Comparison of ENCODE assay signal across 3 cellular contexts in the genomic region with DNA sequence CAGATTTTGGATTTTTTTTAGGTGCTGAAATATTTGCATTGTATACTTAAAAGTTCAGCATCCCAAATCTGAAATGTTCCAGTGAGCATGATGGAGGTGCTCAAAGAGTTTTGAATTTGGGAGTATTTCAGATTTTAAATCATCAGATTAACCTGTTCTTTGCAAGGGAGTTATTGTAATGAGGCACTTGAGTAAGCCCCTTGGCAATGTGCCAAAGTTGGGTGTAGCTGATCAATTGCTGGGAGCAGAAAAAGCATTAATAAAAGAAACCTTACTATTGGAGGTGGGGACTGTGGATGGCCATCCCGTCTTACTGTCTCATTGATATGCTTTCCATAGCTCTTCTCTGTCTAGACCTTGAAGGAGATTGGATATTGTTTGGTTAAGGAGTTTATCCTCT.
A peak's percentile ranks its signal among the peaks of the same experiment; 100 is the strongest.
TF ChIP-seq lines count a peak whose summit lies in the region.

No MANE protein-coding gene starts in this region.

TF ChIP-seq in SK-N-SH, 30 proteins besides CTCF, POLR2A, EP300 and RAD21 (continued from another document):
- TF ChIP-seq, protein P1, sequence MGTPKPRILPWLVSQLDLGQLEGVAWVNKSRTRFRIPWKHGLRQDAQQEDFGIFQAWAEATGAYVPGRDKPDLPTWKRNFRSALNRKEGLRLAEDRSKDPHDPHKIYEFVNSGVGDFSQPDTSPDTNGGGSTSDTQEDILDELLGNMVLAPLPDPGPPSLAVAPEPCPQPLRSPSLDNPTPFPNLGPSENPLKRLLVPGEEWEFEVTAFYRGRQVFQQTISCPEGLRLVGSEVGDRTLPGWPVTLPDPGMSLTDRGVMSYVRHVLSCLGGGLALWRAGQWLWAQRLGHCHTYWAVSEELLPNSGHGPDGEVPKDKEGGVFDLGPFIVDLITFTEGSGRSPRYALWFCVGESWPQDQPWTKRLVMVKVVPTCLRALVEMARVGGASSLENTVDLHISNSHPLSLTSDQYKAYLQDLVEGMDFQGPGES (IDR thresholded peaks at IDR 0.05; ENCODE audit: low read depth, low read length), result no peak
- TF ChIP-seq GABPA (IDR thresholded peaks at IDR 0.05; ENCODE audit: low read depth) (no peak), GATA2 (CRISPR knock-in tag; IDR thresholded peaks at IDR 0.05) (no peak), CHD2 (IDR thresholded peaks at IDR 0.05; ENCODE audit: low read length, partially characterized antibody) (no peak), NFIC (IDR thresholded peaks at IDR 0.05; ENCODE audit: borderline replicate concordance) (peak; percentile 37)
- TF ChIP-seq, protein P2, sequence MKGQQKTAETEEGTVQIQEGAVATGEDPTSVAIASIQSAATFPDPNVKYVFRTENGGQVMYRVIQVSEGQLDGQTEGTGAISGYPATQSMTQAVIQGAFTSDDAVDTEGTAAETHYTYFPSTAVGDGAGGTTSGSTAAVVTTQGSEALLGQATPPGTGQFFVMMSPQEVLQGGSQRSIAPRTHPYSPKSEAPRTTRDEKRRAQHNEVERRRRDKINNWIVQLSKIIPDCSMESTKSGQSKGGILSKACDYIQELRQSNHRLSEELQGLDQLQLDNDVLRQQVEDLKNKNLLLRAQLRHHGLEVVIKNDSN (IDR thresholded peaks at IDR 0.05; ENCODE audit: borderline replicate concordance, low read depth), result no peak

TF ChIP-seq in SK-N-SH treated with all-trans-retinoic acid at 6 μM for 48 hours, 23 proteins besides CTCF, POLR2A, EP300 and RAD21 (continued from another document):
- TF ChIP-seq, protein P3, sequence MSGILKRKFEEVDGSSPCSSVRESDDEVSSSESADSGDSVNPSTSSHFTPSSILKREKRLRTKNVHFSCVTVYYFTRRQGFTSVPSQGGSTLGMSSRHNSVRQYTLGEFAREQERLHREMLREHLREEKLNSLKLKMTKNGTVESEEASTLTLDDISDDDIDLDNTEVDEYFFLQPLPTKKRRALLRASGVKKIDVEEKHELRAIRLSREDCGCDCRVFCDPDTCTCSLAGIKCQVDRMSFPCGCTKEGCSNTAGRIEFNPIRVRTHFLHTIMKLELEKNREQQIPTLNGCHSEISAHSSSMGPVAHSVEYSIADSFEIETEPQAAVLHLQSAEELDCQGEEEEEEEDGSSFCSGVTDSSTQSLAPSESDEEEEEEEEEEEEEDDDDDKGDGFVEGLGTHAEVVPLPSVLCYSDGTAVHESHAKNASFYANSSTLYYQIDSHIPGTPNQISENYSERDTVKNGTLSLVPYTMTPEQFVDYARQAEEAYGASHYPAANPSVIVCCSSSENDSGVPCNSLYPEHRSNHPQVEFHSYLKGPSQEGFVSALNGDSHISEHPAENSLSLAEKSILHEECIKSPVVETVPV (CRISPR knock-in tag; IDR thresholded peaks at IDR 0.05), result no peak
- no peak for TF ChIP-seq TCF4 (CRISPR knock-in tag; IDR thresholded peaks at IDR 0.05; ENCODE audit: borderline replicate concordance)
- TF ChIP-seq, protein P4, sequence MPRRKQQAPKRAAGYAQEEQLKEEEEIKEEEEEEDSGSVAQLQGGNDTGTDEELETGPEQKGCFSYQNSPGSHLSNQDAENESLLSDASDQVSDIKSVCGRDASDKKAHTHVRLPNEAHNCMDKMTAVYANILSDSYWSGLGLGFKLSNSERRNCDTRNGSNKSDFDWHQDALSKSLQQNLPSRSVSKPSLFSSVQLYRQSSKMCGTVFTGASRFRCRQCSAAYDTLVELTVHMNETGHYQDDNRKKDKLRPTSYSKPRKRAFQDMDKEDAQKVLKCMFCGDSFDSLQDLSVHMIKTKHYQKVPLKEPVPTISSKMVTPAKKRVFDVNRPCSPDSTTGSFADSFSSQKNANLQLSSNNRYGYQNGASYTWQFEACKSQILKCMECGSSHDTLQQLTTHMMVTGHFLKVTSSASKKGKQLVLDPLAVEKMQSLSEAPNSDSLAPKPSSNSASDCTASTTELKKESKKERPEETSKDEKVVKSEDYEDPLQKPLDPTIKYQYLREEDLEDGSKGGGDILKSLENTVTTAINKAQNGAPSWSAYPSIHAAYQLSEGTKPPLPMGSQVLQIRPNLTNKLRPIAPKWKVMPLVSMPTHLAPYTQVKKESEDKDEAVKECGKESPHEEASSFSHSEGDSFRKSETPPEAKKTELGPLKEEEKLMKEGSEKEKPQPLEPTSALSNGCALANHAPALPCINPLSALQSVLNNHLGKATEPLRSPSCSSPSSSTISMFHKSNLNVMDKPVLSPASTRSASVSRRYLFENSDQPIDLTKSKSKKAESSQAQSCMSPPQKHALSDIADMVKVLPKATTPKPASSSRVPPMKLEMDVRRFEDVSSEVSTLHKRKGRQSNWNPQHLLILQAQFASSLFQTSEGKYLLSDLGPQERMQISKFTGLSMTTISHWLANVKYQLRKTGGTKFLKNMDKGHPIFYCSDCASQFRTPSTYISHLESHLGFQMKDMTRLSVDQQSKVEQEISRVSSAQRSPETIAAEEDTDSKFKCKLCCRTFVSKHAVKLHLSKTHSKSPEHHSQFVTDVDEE (CRISPR knock-in tag; IDR thresholded peaks at IDR 0.05), result no peak
- no peak for TF ChIP-seq ESRRG (CRISPR knock-in tag; IDR thresholded peaks at IDR 0.05)
- no peak for TF ChIP-seq ARNTL (CRISPR knock-in tag; IDR thresholded peaks at IDR 0.05; ENCODE audit: borderline replicate concordance, low read depth)
- TF ChIP-seq GLIS3 (CRISPR knock-in tag; IDR thresholded peaks at IDR 0.05), result no peak
- TF ChIP-seq ISL1 (CRISPR knock-in tag; IDR thresholded peaks at IDR 0.05), result no peak
- TF ChIP-seq, protein P5, sequence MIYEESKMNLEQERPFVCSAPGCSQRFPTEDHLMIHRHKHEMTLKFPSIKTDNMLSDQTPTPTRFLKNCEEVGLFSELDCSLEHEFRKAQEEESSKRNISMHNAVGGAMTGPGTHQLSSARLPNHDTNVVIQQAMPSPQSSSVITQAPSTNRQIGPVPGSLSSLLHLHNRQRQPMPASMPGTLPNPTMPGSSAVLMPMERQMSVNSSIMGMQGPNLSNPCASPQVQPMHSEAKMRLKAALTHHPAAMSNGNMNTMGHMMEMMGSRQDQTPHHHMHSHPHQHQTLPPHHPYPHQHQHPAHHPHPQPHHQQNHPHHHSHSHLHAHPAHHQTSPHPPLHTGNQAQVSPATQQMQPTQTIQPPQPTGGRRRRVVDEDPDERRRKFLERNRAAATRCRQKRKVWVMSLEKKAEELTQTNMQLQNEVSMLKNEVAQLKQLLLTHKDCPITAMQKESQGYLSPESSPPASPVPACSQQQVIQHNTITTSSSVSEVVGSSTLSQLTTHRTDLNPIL (CRISPR knock-in tag; IDR thresholded peaks at IDR 0.05; ENCODE audit: low read depth), result no peak
- no peak for TF ChIP-seq BACH2 (CRISPR knock-in tag; IDR thresholded peaks at IDR 0.05; ENCODE audit: borderline replicate concordance)
- TF ChIP-seq ZC3H10 (CRISPR knock-in tag; IDR thresholded peaks at IDR 0.05), result no peak
- TF ChIP-seq CSDC2 (CRISPR knock-in tag; IDR thresholded peaks at IDR 0.05), result no peak

TF ChIP-seq in HCT116, 20 proteins besides CTCF, POLR2A, EP300 and RAD21 (continued from another document):
- TF ChIP-seq, protein P6, sequence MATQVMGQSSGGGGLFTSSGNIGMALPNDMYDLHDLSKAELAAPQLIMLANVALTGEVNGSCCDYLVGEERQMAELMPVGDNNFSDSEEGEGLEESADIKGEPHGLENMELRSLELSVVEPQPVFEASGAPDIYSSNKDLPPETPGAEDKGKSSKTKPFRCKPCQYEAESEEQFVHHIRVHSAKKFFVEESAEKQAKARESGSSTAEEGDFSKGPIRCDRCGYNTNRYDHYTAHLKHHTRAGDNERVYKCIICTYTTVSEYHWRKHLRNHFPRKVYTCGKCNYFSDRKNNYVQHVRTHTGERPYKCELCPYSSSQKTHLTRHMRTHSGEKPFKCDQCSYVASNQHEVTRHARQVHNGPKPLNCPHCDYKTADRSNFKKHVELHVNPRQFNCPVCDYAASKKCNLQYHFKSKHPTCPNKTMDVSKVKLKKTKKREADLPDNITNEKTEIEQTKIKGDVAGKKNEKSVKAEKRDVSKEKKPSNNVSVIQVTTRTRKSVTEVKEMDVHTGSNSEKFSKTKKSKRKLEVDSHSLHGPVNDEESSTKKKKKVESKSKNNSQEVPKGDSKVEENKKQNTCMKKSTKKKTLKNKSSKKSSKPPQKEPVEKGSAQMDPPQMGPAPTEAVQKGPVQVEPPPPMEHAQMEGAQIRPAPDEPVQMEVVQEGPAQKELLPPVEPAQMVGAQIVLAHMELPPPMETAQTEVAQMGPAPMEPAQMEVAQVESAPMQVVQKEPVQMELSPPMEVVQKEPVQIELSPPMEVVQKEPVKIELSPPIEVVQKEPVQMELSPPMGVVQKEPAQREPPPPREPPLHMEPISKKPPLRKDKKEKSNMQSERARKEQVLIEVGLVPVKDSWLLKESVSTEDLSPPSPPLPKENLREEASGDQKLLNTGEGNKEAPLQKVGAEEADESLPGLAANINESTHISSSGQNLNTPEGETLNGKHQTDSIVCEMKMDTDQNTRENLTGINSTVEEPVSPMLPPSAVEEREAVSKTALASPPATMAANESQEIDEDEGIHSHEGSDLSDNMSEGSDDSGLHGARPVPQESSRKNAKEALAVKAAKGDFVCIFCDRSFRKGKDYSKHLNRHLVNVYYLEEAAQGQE (IDR thresholded peaks at IDR 0.05; ENCODE audit: low read depth), result no peak
- TF ChIP-seq, protein P7, sequence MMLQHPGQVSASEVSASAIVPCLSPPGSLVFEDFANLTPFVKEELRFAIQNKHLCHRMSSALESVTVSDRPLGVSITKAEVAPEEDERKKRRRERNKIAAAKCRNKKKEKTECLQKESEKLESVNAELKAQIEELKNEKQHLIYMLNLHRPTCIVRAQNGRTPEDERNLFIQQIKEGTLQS (IDR thresholded peaks at IDR 0.05), result no peak
